Comparison of ENCODE assay signal across 1 cellular context in genomic region chr7:44967571-44968446, GRCh38.
A peak's percentile ranks its signal among the peaks of the same experiment; 100 is the strongest.
TF ChIP-seq lines count a peak whose summit lies in the region.

No MANE protein-coding gene starts in this region.

TF ChIP-seq in HepG2, 621 proteins besides CTCF, POLR2A, EP300 and RAD21 (continued from another document and continues in another):
- TF ChIP-seq ZNF646 (CRISPR knock-in tag; IDR thresholded peaks at IDR 0.05) = no peak
- 0 out of 2 replicates have a peak, but pooled peaks have one; percentile 39 for TF ChIP-seq ERF (CRISPR knock-in tag; IDR thresholded peaks at IDR 0.05)
- TF ChIP-seq ZNF563 (CRISPR knock-in tag; IDR thresholded peaks at IDR 0.05) = no peak
- TF ChIP-seq ZNF451 (CRISPR knock-in tag; IDR thresholded peaks at IDR 0.05) = peak; percentile 57; the same call in 1 of the 2 replicates
- TF ChIP-seq, protein P1, sequence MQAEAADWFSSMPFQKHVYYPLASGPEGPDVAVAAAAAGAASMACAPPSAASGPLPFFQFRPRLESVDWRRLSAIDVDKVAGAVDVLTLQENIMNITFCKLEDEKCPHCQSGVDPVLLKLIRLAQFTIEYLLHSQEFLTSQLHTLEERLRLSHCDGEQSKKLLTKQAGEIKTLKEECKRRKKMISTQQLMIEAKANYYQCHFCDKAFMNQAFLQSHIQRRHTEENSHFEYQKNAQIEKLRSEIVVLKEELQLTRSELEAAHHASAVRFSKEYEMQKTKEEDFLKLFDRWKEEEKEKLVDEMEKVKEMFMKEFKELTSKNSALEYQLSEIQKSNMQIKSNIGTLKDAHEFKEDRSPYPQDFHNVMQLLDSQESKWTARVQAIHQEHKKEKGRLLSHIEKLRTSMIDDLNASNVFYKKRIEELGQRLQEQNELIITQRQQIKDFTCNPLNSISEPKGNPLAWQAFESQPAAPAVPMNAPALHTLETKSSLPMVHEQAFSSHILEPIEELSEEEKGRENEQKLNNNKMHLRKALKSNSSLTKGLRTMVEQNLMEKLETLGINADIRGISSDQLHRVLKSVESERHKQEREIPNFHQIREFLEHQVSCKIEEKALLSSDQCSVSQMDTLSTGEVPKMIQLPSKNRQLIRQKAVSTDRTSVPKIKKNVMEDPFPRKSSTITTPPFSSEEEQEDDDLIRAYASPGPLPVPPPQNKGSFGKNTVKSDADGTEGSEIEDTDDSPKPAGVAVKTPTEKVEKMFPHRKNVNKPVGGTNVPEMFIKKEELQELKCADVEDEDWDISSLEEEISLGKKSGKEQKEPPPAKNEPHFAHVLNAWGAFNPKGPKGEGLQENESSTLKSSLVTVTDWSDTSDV (CRISPR knock-in tag; IDR thresholded peaks at IDR 0.05) = no peak
- peak; percentile 94 for TF ChIP-seq MYC (CRISPR knock-in tag; IDR thresholded peaks at IDR 0.05; ENCODE audit: borderline replicate concordance)
- no peak for TF ChIP-seq DNMT3B (CRISPR knock-in tag; conservative IDR thresholded peaks at IDR 0.05)
- no peak for TF ChIP-seq TEAD2 (CRISPR knock-in tag; IDR thresholded peaks at IDR 0.05)
- peak; percentile 57 for TF ChIP-seq SALL1 (CRISPR knock-in tag; IDR thresholded peaks at IDR 0.05)
- peak; percentile 64 for TF ChIP-seq KDM2A (CRISPR knock-in tag; IDR thresholded peaks at IDR 0.05; ENCODE audit: borderline replicate concordance, low read depth)
- 0 out of 2 replicates have a peak, but pooled peaks have one; percentile 18 for TF ChIP-seq ZNF574 (CRISPR knock-in tag; IDR thresholded peaks at IDR 0.05)
- no peak for TF ChIP-seq RNF219 (CRISPR knock-in tag; IDR thresholded peaks at IDR 0.05)
- no peak for TF ChIP-seq PHF5A (CRISPR knock-in tag; IDR thresholded peaks at IDR 0.05; ENCODE audit: low read depth, unreplicated experiment)
- TF ChIP-seq MIER2 (CRISPR knock-in tag; IDR thresholded peaks at IDR 0.05) = no peak
- no peak for TF ChIP-seq SRSF1 (optimal IDR thresholded peaks at IDR 0.05; ENCODE audit: low read depth, low read length)
- TF ChIP-seq PHB2 (IDR thresholded peaks at IDR 0.05; ENCODE audit: partially characterized antibody) = no peak
- 0 out of 2 replicates have a peak, but pooled peaks have one; percentile 39 for TF ChIP-seq ZFP90 (CRISPR knock-in tag; IDR thresholded peaks at IDR 0.05; ENCODE audit: borderline replicate concordance)
- no peak for TF ChIP-seq HNF4A (CRISPR knock-in tag; IDR thresholded peaks at IDR 0.05)
- no peak for TF ChIP-seq ELF3 (CRISPR knock-in tag; IDR thresholded peaks at IDR 0.05)
- TF ChIP-seq, protein P2, sequence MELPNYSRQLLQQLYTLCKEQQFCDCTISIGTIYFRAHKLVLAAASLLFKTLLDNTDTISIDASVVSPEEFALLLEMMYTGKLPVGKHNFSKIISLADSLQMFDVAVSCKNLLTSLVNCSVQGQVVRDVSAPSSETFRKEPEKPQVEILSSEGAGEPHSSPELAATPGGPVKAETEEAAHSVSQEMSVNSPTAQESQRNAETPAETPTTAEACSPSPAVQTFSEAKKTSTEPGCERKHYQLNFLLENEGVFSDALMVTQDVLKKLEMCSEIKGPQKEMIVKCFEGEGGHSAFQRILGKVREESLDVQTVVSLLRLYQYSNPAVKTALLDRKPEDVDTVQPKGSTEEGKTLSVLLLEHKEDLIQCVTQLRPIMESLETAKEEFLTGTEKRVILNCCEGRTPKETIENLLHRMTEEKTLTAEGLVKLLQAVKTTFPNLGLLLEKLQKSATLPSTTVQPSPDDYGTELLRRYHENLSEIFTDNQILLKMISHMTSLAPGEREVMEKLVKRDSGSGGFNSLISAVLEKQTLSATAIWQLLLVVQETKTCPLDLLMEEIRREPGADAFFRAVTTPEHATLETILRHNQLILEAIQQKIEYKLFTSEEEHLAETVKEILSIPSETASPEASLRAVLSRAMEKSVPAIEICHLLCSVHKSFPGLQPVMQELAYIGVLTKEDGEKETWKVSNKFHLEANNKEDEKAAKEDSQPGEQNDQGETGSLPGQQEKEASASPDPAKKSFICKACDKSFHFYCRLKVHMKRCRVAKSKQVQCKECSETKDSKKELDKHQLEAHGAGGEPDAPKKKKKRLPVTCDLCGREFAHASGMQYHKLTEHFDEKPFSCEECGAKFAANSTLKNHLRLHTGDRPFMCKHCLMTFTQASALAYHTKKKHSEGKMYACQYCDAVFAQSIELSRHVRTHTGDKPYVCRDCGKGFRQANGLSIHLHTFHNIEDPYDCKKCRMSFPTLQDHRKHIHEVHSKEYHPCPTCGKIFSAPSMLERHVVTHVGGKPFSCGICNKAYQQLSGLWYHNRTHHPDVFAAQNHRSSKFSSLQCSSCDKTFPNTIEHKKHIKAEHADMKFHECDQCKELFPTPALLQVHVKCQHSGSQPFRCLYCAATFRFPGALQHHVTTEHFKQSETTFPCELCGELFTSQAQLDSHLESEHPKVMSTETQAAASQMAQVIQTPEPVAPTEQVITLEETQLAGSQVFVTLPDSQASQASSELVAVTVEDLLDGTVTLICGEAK (IDR thresholded peaks at IDR 0.05) = no peak
- TF ChIP-seq, protein P2 (CRISPR knock-in tag; IDR thresholded peaks at IDR 0.05) = no peak
- TF ChIP-seq, protein P3, sequence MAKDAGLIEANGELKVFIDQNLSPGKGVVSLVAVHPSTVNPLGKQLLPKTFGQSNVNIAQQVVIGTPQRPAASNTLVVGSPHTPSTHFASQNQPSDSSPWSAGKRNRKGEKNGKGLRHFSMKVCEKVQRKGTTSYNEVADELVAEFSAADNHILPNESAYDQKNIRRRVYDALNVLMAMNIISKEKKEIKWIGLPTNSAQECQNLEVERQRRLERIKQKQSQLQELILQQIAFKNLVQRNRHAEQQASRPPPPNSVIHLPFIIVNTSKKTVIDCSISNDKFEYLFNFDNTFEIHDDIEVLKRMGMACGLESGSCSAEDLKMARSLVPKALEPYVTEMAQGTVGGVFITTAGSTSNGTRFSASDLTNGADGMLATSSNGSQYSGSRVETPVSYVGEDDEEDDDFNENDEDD (CRISPR knock-in tag; IDR thresholded peaks at IDR 0.05; ENCODE audit: borderline replicate concordance) = peak; percentile 53; the same call in 1 of the 2 replicates
- TF ChIP-seq ZFY (CRISPR knock-in tag; IDR thresholded peaks at IDR 0.05) = peak; percentile 71
- TF ChIP-seq, protein P4, sequence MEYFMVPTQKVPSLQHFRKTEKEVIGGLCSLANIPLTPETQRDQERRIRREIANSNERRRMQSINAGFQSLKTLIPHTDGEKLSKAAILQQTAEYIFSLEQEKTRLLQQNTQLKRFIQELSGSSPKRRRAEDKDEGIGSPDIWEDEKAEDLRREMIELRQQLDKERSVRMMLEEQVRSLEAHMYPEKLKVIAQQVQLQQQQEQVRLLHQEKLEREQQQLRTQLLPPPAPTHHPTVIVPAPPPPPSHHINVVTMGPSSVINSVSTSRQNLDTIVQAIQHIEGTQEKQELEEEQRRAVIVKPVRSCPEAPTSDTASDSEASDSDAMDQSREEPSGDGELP (IDR thresholded peaks at IDR 0.05; ENCODE audit: borderline replicate concordance, low read depth) = peak; percentile 35; the same call in 1 of the 2 replicates
- no peak for TF ChIP-seq SOX13 (IDR thresholded peaks at IDR 0.05)
- TF ChIP-seq SOX13 (CRISPR knock-in tag; conservative IDR thresholded peaks at IDR 0.05 in 1 of 2, IDR thresholded peaks at IDR 0.05 in 1 of 2) = no peak
